Comparison of ENCODE assay signal across 9 cellular contexts in the genomic region with DNA sequence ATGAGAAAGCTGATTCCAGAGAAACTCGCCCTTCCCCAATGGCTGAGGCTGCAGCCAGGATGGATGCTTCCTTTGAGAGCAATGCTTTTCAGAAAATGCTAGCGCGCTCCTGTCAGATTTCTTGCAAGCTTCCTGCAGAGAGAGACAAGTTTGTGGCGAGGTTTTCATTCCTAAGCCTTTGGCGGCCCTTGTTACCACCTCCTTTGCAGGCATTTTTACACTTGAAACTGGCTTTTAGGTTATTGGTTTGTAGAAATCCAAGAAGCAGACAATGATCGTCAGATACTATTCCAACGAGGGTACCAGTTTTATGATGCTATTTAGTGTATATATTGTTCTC. TPM values are rescaled to one million over a fixed set of nuclear protein-coding genes. Genes with fewer than 3 reads are reported as not detected.
DNase-seq lines count a peak whose midpoint lies in the region; ATAC-seq and TF ChIP-seq lines count a peak whose summit lies in the region.
"Had no signal": no experiment of that assay in that cellular context is flagged by ENCODE, and none has a peak within 500 bp of the region (broad histone marks: within the 10 kb centered on the region; RNA-seq: fewer than 3 reads in every experiment).

No MANE protein-coding gene starts in this region.

- peaks cover 24% of the 10 kb centered on the region for H3K4me1 Mint-ChIP-seq in T-helper 17 cell

- no peak for ATAC-seq in T-helper 17 cell
- ATAC-seq in HG03135 (IDR thresholded peaks at IDR 0.05; ENCODE audit: unreplicated experiment) = no peak

- peak overlapping the region; percentile 83 for H3K4me3 Mint-ChIP-seq in T-helper 17 cell

- no peak for TF ChIP-seq CTCF in fibroblast of the aortic adventitia (IDR thresholded peaks at IDR 0.05; ENCODE audit: insufficient read depth, low read length)

- DNase-seq in EH (ENCODE audit: low read depth) (peak; percentile 45), T-helper 17 cell (no peak), fibroblast of the aortic adventitia (ENCODE audit: low read depth) (peak; percentile 27), skeletal muscle cell (ENCODE audit: low read depth) (no peak), T1000 (lab: John Stamatoyannopoulos, UW) (no peak), KG1 (lab: John Stamatoyannopoulos, UW) (no peak), activated gamma-delta T cell treated with Interleukin-2 at 50 U/mL for 16 hours (no peak)

- H3K9me3 ChIP-seq in T-helper 17 cell (ENCODE audit: control insufficient read depth, low read length, poor library complexity, severe bottlenecking) = no peaks in the 10 kb centered on the region

- H3K27ac Mint-ChIP-seq in T-helper 17 cell = no peak overlapping the region

- peak overlapping the region; percentile 37 for H3K4me3 ChIP-seq in fibroblast of the aortic adventitia (ENCODE audit: low read depth, low read length)
- peak overlapping the region; percentile 41 for H3K4me3 ChIP-seq in skeletal muscle cell (ENCODE audit: low read depth, low read length)

- peaks cover 84% of the 10 kb centered on the region for H3K27me3 Mint-ChIP-seq in T-helper 17 cell

- peaks cover 3% of the 10 kb centered on the region for H3K36me3 Mint-ChIP-seq in T-helper 17 cell (ENCODE audit: low read depth)

RNA-seq across cellular contexts. Expression of a gene that starts 1.1 kb away (rescaled TPM):
- not detected for total RNA-seq in T-helper 17 cell
- 0.16 and 1.6 TPM in 2 replicates for total RNA-seq in fibroblast of the aortic adventitia (ENCODE audit: low replicate concordance)
- total RNA-seq: lung microvascular endothelial cell had no signal

Comparison
In these comparisons a context has a peak if more than half of its experiments do, and no peak if none do; other contexts are left out.
1. DNase-seq: peak in EH (single experiment) and fibroblast of the aortic adventitia (single experiment); none in T-helper 17 cell (0 of 3), skeletal muscle cell (single experiment), T1000 (single experiment), KG1 (single experiment) and activated gamma-delta T cell treated with Interleukin-2 at 50 U/mL for 16 hours (single experiment).